Comparison of ENCODE assay signal across 7 cellular contexts in genomic region chr10:77251297-77252013, GRCh38.
DNase-seq lines count a peak whose midpoint lies in the region; ATAC-seq, FAIRE-seq and TF ChIP-seq lines count a peak whose summit lies in the region.

No MANE protein-coding gene starts in this region.

- H3K9me3 Mint-ChIP-seq in activated CD8-positive, alpha-beta T cell treated with anti-CD3 and anti-CD28 coated beads, Interleukin-2, amount 10 ng/mL, durations not matched to agents 7 days and 5 days (ENCODE audit: insufficient read depth), result no peaks in the 10 kb centered on the region

- peak; percentile 62 for TF ChIP-seq CTCF in HepG2 (CRISPR knock-in tag; IDR thresholded peaks at IDR 0.05)

- no TSS peak for BruUV-seq in HepG2 (replicated peaks; lab: Mats Ljungman, UMichigan)

- no peak overlapping the region for H3K9ac ChIP-seq in HepG2 (ENCODE audit: insufficient read depth, low read depth, low read length)

- no peak overlapping the region for H3K27ac Mint-ChIP-seq in activated CD8-positive, alpha-beta T cell treated with anti-CD3 and anti-CD28 coated beads, Interleukin-2, amount 10 ng/mL, durations not matched to agents 7 days and 5 days
- no peak overlapping the region for H3K27ac Mint-ChIP-seq in T-helper 17 cell

- TF ChIP-seq POLR2A in HepG2 (IDR thresholded peaks at IDR 0.05; ENCODE audit: insufficient read depth in 1 of 2, low read depth in 2 of 2, low read length in 2 of 2), result no peak

- no peaks in the 10 kb centered on the region; a peak in 1 of 5 replicates for H3K27me3 ChIP-seq in HepG2 (ENCODE audit: control insufficient read depth in 1 of 2, insufficient read depth in 2 of 2, low read length in 2 of 2)

- TF ChIP-seq RAD21 in HepG2 (CRISPR knock-in tag; IDR thresholded peaks at IDR 0.05), result no peak

- no peak overlapping the region for H3K4me3 Mint-ChIP-seq in activated CD8-positive, alpha-beta T cell treated with anti-CD3 and anti-CD28 coated beads, Interleukin-2, amount 10 ng/mL, durations not matched to agents 7 days and 5 days
- no peak overlapping the region for H3K4me3 Mint-ChIP-seq in T-helper 17 cell

- H3K4me1 Mint-ChIP-seq in activated CD8-positive, alpha-beta T cell treated with anti-CD3 and anti-CD28 coated beads, Interleukin-2, amount 10 ng/mL, durations not matched to agents 7 days and 5 days (ENCODE audit: low read depth), result peaks cover 3% of the 10 kb centered on the region
- H3K4me1 Mint-ChIP-seq in T-helper 17 cell, result no peaks in the 10 kb centered on the region

- peak; percentile 86 for FAIRE-seq in HTR-8/SVneo (lab: Jason Lieb, UNC)
- FAIRE-seq in HepG2 (lab: Jason Lieb, UNC), result peak; percentile 12

- H3K79me2 ChIP-seq in HepG2 (ENCODE audit: insufficient read depth, low read length), result no peaks in the 10 kb centered on the region

- CTCF ChIA-PET in activated CD8-positive, alpha-beta T cell treated with anti-CD3 and anti-CD28 coated beads, Interleukin-2, amount 10 ng/mL, durations not matched to agents 7 days and 5 days (lab: Charles Lee), result interaction anchor here (0.9 to 2.6 kb wide), 7 partner anchors 10 to 393 kb away, joined by 3 to 11 read pairs (median 5); no protein-coding TSS in a partner anchor
- CTCF ChIA-PET in HepG2 (lab: Yijun Ruan, JAX; ENCODE audit: low intra/inter-chr PET ratio, low total read pairs), result interaction anchor here (1.7 to 2.0 kb wide), 2 partner anchors 390 to 393 kb away, joined by 9 to 10 read pairs; no protein-coding TSS in a partner anchor

- no peaks in the 10 kb centered on the region for H4K20me1 ChIP-seq in HepG2 (ENCODE audit: insufficient read depth, low read length)

- H3K36me3 ChIP-seq in HepG2 (replicated peaks in 1 of 2; ENCODE audit: control insufficient read depth in 1 of 2, insufficient read depth in 2 of 2, low read length in 2 of 2), result no peaks in the 10 kb centered on the region

- 3% methylated on average over 6 of the region's 6 CpGs for WGBS in HepG2 (ENCODE audit: low lambda C conversion rate)

- H3K27ac ChIP-seq in HepG2 (ENCODE audit: extremely low read length, insufficient read depth, low read length), result no peak overlapping the region

- DNase-seq in ELF-1 (ENCODE audit: low read depth, low spot score) (peak; percentile 35), HTR-8/SVneo (ENCODE audit: insufficient read length, low spot score) (peak; percentile 42), HepG2 (ENCODE audit: low spot score) (peak; percentile 8), T-helper 17 cell (no peak), retina (no peak), globus pallidus (ENCODE audit: low spot score) (no peak)
- DNase-seq in activated CD8-positive, alpha-beta T cell treated with anti-CD3 and anti-CD28 coated beads, Interleukin-2, amount 10 ng/mL, durations not matched to agents 7 days and 5 days, result peak; percentile 42

- in situ Hi-C loops in HepG2 (cut with HindIII; ENCODE audit: extremely low pct_ligation_motif_present, low pct_unique_long_range_greater_than_20kb), result loop anchor here (5.0 kb wide), 1 partner anchor 391 kb away; no protein-coding TSS in a partner anchor

- no peak overlapping the region for H3K4me2 ChIP-seq in HepG2 (ENCODE audit: low read depth, low read length)

- peak; percentile 49 for ATAC-seq in activated CD8-positive, alpha-beta T cell treated with anti-CD3 and anti-CD28 coated beads, Interleukin-2, amount 10 ng/mL, durations not matched to agents 7 days and 5 days
- ATAC-seq in HepG2, result peak; percentile 75
- ATAC-seq in T-helper 17 cell, result no peak

- no peaks in the 10 kb centered on the region for H3K36me3 Mint-ChIP-seq in activated CD8-positive, alpha-beta T cell treated with anti-CD3 and anti-CD28 coated beads, Interleukin-2, amount 10 ng/mL, durations not matched to agents 7 days and 5 days (ENCODE audit: low read depth)
- no peaks in the 10 kb centered on the region for H3K36me3 Mint-ChIP-seq in T-helper 17 cell (ENCODE audit: low read depth)

- TF ChIP-seq EP300 in HepG2 (IDR thresholded peaks at IDR 0.05; ENCODE audit: low read depth in 2 of 2, low read length in 2 of 2) (no peak), HepG2 (CRISPR knock-in tag; IDR thresholded peaks at IDR 0.05; ENCODE audit: borderline replicate concordance) (no peak)

- POLR2A ChIA-PET in activated CD8-positive, alpha-beta T cell treated with anti-CD3 and anti-CD28 coated beads, Interleukin-2, amount 10 ng/mL, durations not matched to agents 7 days and 5 days (lab: Charles Lee), result no interaction called here
- POLR2A ChIA-PET in HepG2 (lab: Yijun Ruan, JAX), result no interaction called here

- H3K9me3 ChIP-seq in HepG2 (ENCODE audit: low read length) (no peaks in the 10 kb centered on the region), T-helper 17 cell (ENCODE audit: control insufficient read depth, low read length, poor library complexity, severe bottlenecking) (no peaks in the 10 kb centered on the region)

- H3K27me3 Mint-ChIP-seq in activated CD8-positive, alpha-beta T cell treated with anti-CD3 and anti-CD28 coated beads, Interleukin-2, amount 10 ng/mL, durations not matched to agents 7 days and 5 days (ENCODE audit: low read depth), result peaks cover 2% of the 10 kb centered on the region
- H3K27me3 Mint-ChIP-seq in T-helper 17 cell, result peaks cover 9% of the 10 kb centered on the region

- intact Hi-C loops in HepG2 (cut with micrococcal nuclease; ENCODE audit: unreplicated experiment), result no loop called here

- H2AFZ ChIP-seq in HepG2 (ENCODE audit: low read length), result no peak overlapping the region

- H3K4me1 ChIP-seq in HepG2 (ENCODE audit: insufficient read depth, low read length), result peaks cover 9% of the 10 kb centered on the region

- no peak overlapping the region for H3K4me3 ChIP-seq in HepG2 (replicated peaks in 1 of 3; ENCODE audit: insufficient read depth in 1 of 3, low read depth in 2 of 3, low read length in 3 of 3)

TF ChIP-seq in HepG2, 621 proteins besides CTCF, POLR2A, EP300 and RAD21:
- TF ChIP-seq STAG1 (CRISPR knock-in tag; IDR thresholded peaks at IDR 0.05), result peak; percentile 69
- TF ChIP-seq TARDBP (CRISPR knock-in tag; IDR thresholded peaks at IDR 0.05), result no peak
- peak; percentile 21; the same call in 1 of the 2 replicates for TF ChIP-seq SMC3 (IDR thresholded peaks at IDR 0.05; ENCODE audit: low read length)
- TF ChIP-seq KDM1A (CRISPR knock-in tag; IDR thresholded peaks at IDR 0.05), result no peak

Comparison
In these comparisons a context has a peak if more than half of its experiments do, and no peak if none do; other contexts are left out.
1. DNase-seq: peak in ELF-1 (single experiment), HTR-8/SVneo (single experiment), activated CD8-positive, alpha-beta T cell treated with anti-CD3 and anti-CD28 coated beads, Interleukin-2, amount 10 ng/mL, durations not matched to agents 7 days and 5 days (single experiment) and HepG2 (single experiment); none in T-helper 17 cell (0 of 3), retina (single experiment) and globus pallidus (single experiment).